ENCODE assay signal across 1 cellular context in genomic region chr7:24343614-24344013, GRCh38.
TF ChIP-seq lines count a peak whose summit lies in the region.

No MANE protein-coding gene starts in this region.

TF ChIP-seq in WTC11, 78 proteins besides CTCF, POLR2A, EP300 and RAD21 (continued from another document):
- TF ChIP-seq MAX (CRISPR knock-in tag; IDR thresholded peaks at IDR 0.05), result no peak
- no peak for TF ChIP-seq ZNF416 (CRISPR knock-in tag; IDR thresholded peaks at IDR 0.05)
- TF ChIP-seq, protein P1, sequence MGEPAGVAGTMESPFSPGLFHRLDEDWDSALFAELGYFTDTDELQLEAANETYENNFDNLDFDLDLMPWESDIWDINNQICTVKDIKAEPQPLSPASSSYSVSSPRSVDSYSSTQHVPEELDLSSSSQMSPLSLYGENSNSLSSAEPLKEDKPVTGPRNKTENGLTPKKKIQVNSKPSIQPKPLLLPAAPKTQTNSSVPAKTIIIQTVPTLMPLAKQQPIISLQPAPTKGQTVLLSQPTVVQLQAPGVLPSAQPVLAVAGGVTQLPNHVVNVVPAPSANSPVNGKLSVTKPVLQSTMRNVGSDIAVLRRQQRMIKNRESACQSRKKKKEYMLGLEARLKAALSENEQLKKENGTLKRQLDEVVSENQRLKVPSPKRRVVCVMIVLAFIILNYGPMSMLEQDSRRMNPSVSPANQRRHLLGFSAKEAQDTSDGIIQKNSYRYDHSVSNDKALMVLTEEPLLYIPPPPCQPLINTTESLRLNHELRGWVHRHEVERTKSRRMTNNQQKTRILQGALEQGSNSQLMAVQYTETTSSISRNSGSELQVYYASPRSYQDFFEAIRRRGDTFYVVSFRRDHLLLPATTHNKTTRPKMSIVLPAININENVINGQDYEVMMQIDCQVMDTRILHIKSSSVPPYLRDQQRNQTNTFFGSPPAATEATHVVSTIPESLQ (CRISPR knock-in tag; IDR thresholded peaks at IDR 0.05), result no peak
- TF ChIP-seq, protein P2, sequence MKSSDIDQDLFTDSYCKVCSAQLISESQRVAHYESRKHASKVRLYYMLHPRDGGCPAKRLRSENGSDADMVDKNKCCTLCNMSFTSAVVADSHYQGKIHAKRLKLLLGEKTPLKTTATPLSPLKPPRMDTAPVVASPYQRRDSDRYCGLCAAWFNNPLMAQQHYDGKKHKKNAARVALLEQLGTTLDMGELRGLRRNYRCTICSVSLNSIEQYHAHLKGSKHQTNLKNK (CRISPR knock-in tag; IDR thresholded peaks at IDR 0.05), result no peak
